ENCODE assay signal across 8 cellular contexts in genomic region chr2:239400907-239401449, GRCh38. TPM values are rescaled to one million over a fixed set of nuclear protein-coding genes. Genes with fewer than 3 reads are reported as not detected.
DNase-seq lines count a peak whose midpoint lies in the region; ATAC-seq, FAIRE-seq and TF ChIP-seq lines count a peak whose summit lies in the region.

Gene HDAC4 (minus strand): TSS chr2:239401020. CDS start chr2:239352699, 48,321 bp downstream.

- FAIRE-seq in frontal cortex (lab: Jason Lieb, UNC), result no peak

- peaks cover 17% of the 10 kb centered on the region for H3K27me3 Mint-ChIP-seq in activated naive CD4-positive, alpha-beta T cell treated with anti-CD3 and anti-CD28 coated beads, Interleukin-2, amount 10 ng/mL, durations not matched to agents 7 days and 5 days

- POLR2A ChIA-PET in SK-N-SH (lab: Yijun Ruan, JAX), result interaction anchor here (0.7 to 1.0 kb wide), 5 partner anchors 10 to 160 kb away, joined by 3 to 4 read pairs (median 4); no protein-coding TSS in a partner anchor

- DNase-seq in GDM1 (lab: John Stamatoyannopoulos, UW) (peak; percentile 98), NCI-H1048 (lab: John Stamatoyannopoulos, UW) (peak; percentile 92), SK-N-SH (peak; percentile 99), frontal cortex (ENCODE audit: low spot score in 2 of 2) (peak; percentile 99), stromal cell of bone marrow (ENCODE audit: low read depth) (peak; percentile 96)
- DNase-seq in activated naive CD4-positive, alpha-beta T cell treated with anti-CD3 and anti-CD28 coated beads, Interleukin-2, amount 10 ng/mL, durations not matched to agents 7 days and 5 days, result peak; percentile 99

- peak; percentile 87 for ATAC-seq in HG02588 (IDR thresholded peaks at IDR 0.05; ENCODE audit: unreplicated experiment)

- peak within 1 kb of the TSS; percentile 90 for H3K4me3 Mint-ChIP-seq in activated naive CD4-positive, alpha-beta T cell treated with anti-CD3 and anti-CD28 coated beads, Interleukin-2, amount 10 ng/mL, durations not matched to agents 7 days and 5 days

- peaks cover 7% of the 10 kb centered on the region; the same call in 1 of the 2 replicates for H4K20me1 ChIP-seq in SK-N-SH (ENCODE audit: insufficient read depth)

- H3K27ac Mint-ChIP-seq in activated naive CD4-positive, alpha-beta T cell treated with anti-CD3 and anti-CD28 coated beads, Interleukin-2, amount 10 ng/mL, durations not matched to agents 7 days and 5 days, result peak within 1 kb of the TSS; percentile 97

- CTCF ChIA-PET in SK-N-SH (lab: Yijun Ruan, JAX), result interaction anchor here (0.6 to 1.0 kb wide), 3 partner anchors 9 to 300 kb away, joined by 3 read pairs; no protein-coding TSS in a partner anchor
- CTCF ChIA-PET in activated naive CD4-positive, alpha-beta T cell treated with anti-CD3 and anti-CD28 coated beads, Interleukin-2, amount 10 ng/mL, durations not matched to agents 7 days and 5 days (lab: Charles Lee), result interaction anchor here (0.8 to 1.2 kb wide), 2 partner anchors 74 to 134 kb away, joined by 3 to 6 read pairs; no protein-coding TSS in a partner anchor

- peak within 1 kb of the TSS; percentile 74; the same call in 1 of the 2 replicates for H2AFZ ChIP-seq in SK-N-SH (ENCODE audit: low read depth)
- H2AFZ ChIP-seq in neuron (ENCODE audit: low read depth, low read length), result peak within 1 kb of the TSS; percentile 78

- no peak for TF ChIP-seq RAD21 in SK-N-SH (IDR thresholded peaks at IDR 0.05; ENCODE audit: low read length)

- TF ChIP-seq CTCF in SK-N-SH (IDR thresholded peaks at IDR 0.05), result no peak

- peak within 1 kb of the TSS; percentile 99 to 100 for H3K27ac ChIP-seq in SK-N-SH (ENCODE audit: low read depth in 2 of 2, low read length in 1 of 2)

- H3K4me1 Mint-ChIP-seq in activated naive CD4-positive, alpha-beta T cell treated with anti-CD3 and anti-CD28 coated beads, Interleukin-2, amount 10 ng/mL, durations not matched to agents 7 days and 5 days, result peaks cover 48% of the 10 kb centered on the region

- H3K4me3 ChIP-seq in SK-N-SH (ENCODE audit: low read depth in 2 of 2, low read length in 1 of 2) (peak within 1 kb of the TSS; percentile 86 to 98), neuron (ENCODE audit: low read length) (peak within 1 kb of the TSS; percentile 87)

- H3K4me2 ChIP-seq in SK-N-SH, result peak within 1 kb of the TSS; percentile 94

- peak within 1 kb of the TSS; percentile 100 for H3K9ac ChIP-seq in SK-N-SH

- no peaks in the 10 kb centered on the region for H3K27me3 ChIP-seq in SK-N-SH (ENCODE audit: insufficient read depth)
- H3K27me3 ChIP-seq in neuron (ENCODE audit: insufficient read depth, low read length), result no peaks in the 10 kb centered on the region

- TF ChIP-seq EP300 in SK-N-SH (IDR thresholded peaks at IDR 0.05; ENCODE audit: borderline replicate concordance in 1 of 2, low read depth in 1 of 2, low read length in 1 of 2), result no peak

- 0% methylated on average over 17 of the region's 55 CpGs for WGBS in SK-N-SH (ENCODE audit: low lambda C conversion rate)

- H3K36me3 ChIP-seq in SK-N-SH (replicated peaks in 1 of 2; ENCODE audit: control insufficient read depth in 1 of 2, insufficient read depth in 2 of 2, low read length in 1 of 2) (no peaks in the 10 kb centered on the region), neuron (ENCODE audit: insufficient read depth, low read length) (no peaks in the 10 kb centered on the region)

- H3K36me3 Mint-ChIP-seq in activated naive CD4-positive, alpha-beta T cell treated with anti-CD3 and anti-CD28 coated beads, Interleukin-2, amount 10 ng/mL, durations not matched to agents 7 days and 5 days, result peaks cover 9% of the 10 kb centered on the region

- H3K4me1 ChIP-seq in SK-N-SH (ENCODE audit: control insufficient read depth in 1 of 2, insufficient read depth in 2 of 2, low read depth in 1 of 2, low read length in 1 of 2), result peaks cover 15 to 26% of the 10 kb centered on the region in 2 experiments; a peak in 3 of 4 replicates
- H3K4me1 ChIP-seq in neuron (ENCODE audit: insufficient read depth, low read length), result peaks cover 26% of the 10 kb centered on the region

- H3K9me3 Mint-ChIP-seq in activated naive CD4-positive, alpha-beta T cell treated with anti-CD3 and anti-CD28 coated beads, Interleukin-2, amount 10 ng/mL, durations not matched to agents 7 days and 5 days, result no peaks in the 10 kb centered on the region

- H3K9me2 ChIP-seq in SK-N-SH, result no peaks in the 10 kb centered on the region

- no peaks in the 10 kb centered on the region for H3K9me3 ChIP-seq in SK-N-SH
- no peaks in the 10 kb centered on the region for H3K9me3 ChIP-seq in neuron (ENCODE audit: low read length)

- H3F3A ChIP-seq in SK-N-SH (replicated peaks; ENCODE audit: insufficient read depth), result no peaks in the 10 kb centered on the region

- peaks cover 35% of the 10 kb centered on the region for H3K79me2 ChIP-seq in SK-N-SH (ENCODE audit: insufficient read depth)

TF ChIP-seq in SK-N-SH, 30 proteins besides CTCF, POLR2A, EP300 and RAD21:
- no peak for TF ChIP-seq GATA2 (CRISPR knock-in tag; IDR thresholded peaks at IDR 0.05)
- TF ChIP-seq PBX3 (IDR thresholded peaks at IDR 0.05), result peak; percentile 94
- TF ChIP-seq GABPA (IDR thresholded peaks at IDR 0.05; ENCODE audit: low read depth), result no peak; the same call in 1 of the 2 replicates
- TF ChIP-seq NRF1 (IDR thresholded peaks at IDR 0.05; ENCODE audit: low read depth, low read length), result peak; percentile 64
- TF ChIP-seq ELF1 (IDR thresholded peaks at IDR 0.05), result no peak
- peak; percentile 12; the same call in 1 of the 2 replicates for TF ChIP-seq MXI1 (IDR thresholded peaks at IDR 0.05; ENCODE audit: low read depth, low read length)
- TF ChIP-seq RCOR1 (IDR thresholded peaks at IDR 0.05; ENCODE audit: low read length), result no peak
- no peak for TF ChIP-seq FOXM1 (IDR thresholded peaks at IDR 0.05; ENCODE audit: low read depth)
- no peak for TF ChIP-seq RXRA (IDR thresholded peaks at IDR 0.05; ENCODE audit: borderline replicate concordance, low read depth)
- TF ChIP-seq IRF3 (IDR thresholded peaks at IDR 0.05; ENCODE audit: low read depth, low read length), result peak; percentile 63
TF ChIP-seq in SK-N-SH: peak in this region for 4.

RNA-seq across cellular contexts. Expression of gene HDAC4, which starts in this region (rescaled TPM):
- 3.9 and 5.5 TPM in 2 replicates for polyA plus RNA-seq in SK-N-SH (2012; rRNA removed)
- 3.1 and 3.9 TPM in 2 replicates for polyA plus RNA-seq in SK-N-SH (2012; cell fraction: cytosol; rRNA removed)
- 16.0 and 17.0 TPM in 2 replicates for polyA plus RNA-seq in SK-N-SH (2012; cell fraction: nucleus; rRNA removed)
- 20.4 TPM for total RNA-seq in frontal cortex

Comparison
In these comparisons a context has a peak if more than half of its experiments do, and no peak if none do; other contexts are left out.
1. Peak in every context shown above with its lines: DNase-seq, ATAC-seq, H3K4me3 ChIP-seq and H3K27ac ChIP-seq.